Comparison of ENCODE assay signal across 8 cellular contexts in genomic region chr1:175887981-175888428, GRCh38.
DNase-seq lines count a peak whose midpoint lies in the region; ATAC-seq and TF ChIP-seq lines count a peak whose summit lies in the region.

No MANE protein-coding gene starts in this region.

- H3K79me2 ChIP-seq in HCT116 (ENCODE audit: insufficient read depth, low read length): no peaks in the 10 kb centered on the region

- no peak overlapping the region for H3K9ac ChIP-seq in HCT116 (ENCODE audit: low read length)

- no peak overlapping the region for H3K27ac Mint-ChIP-seq in WTC11
- H3K27ac Mint-ChIP-seq in natural killer cell treated with Interleukin-12 subunit alpha and Interleukin-12 subunit beta and Interleukin-15 and Interleukin-18, amount 100 ng/mL, for 72 hours: no peak overlapping the region

- H2AFZ ChIP-seq in HCT116 (ENCODE audit: low read depth, low read length, poor library complexity, severe bottlenecking): no peak overlapping the region

- TF ChIP-seq POLR2A in HCT116 (IDR thresholded peaks at IDR 0.05; ENCODE audit: borderline replicate concordance, extremely low read depth, insufficient read depth, insufficient read length): no peak

- H3K4me3 ChIP-seq in HCT116 (replicated peaks in 1 of 2; ENCODE audit: low read depth in 1 of 2, low read length in 2 of 2) (no peak overlapping the region), fibroblast of the aortic adventitia (ENCODE audit: low read depth, low read length) (no peak overlapping the region)

- TF ChIP-seq CTCF in HCT116 (IDR thresholded peaks at IDR 0.05 in 2 of 3, conservative IDR thresholded peaks at IDR 0.05 in 1 of 3; ENCODE audit: borderline replicate concordance in 1 of 3, insufficient read depth in 1 of 3, low read depth in 2 of 3, low read length in 2 of 3): peak; percentile 36 to 86 (median 76); a peak in 4 of 6 replicates
- TF ChIP-seq CTCF in WTC11 (IDR thresholded peaks at IDR 0.05): peak; percentile 83
- peak; percentile 82 for TF ChIP-seq CTCF in fibroblast of the aortic adventitia (IDR thresholded peaks at IDR 0.05; ENCODE audit: insufficient read depth, low read length)

- peaks cover 15% of the 10 kb centered on the region for H3K4me1 Mint-ChIP-seq in WTC11
- H3K4me1 Mint-ChIP-seq in natural killer cell treated with Interleukin-12 subunit alpha and Interleukin-12 subunit beta and Interleukin-15 and Interleukin-18, amount 100 ng/mL, for 72 hours (ENCODE audit: low read depth in 2 of 2): peaks cover 0 to 6% of the 10 kb centered on the region in 2 donors

- peaks cover 96% of the 10 kb centered on the region for H3K27me3 Mint-ChIP-seq in WTC11 (ENCODE audit: low read depth)
- H3K27me3 Mint-ChIP-seq in natural killer cell treated with Interleukin-12 subunit alpha and Interleukin-12 subunit beta and Interleukin-15 and Interleukin-18, amount 100 ng/mL, for 72 hours: peaks cover 8 to 10% of the 10 kb centered on the region in 2 donors

- no peaks in the 10 kb centered on the region for H3K9me2 ChIP-seq in HCT116 (ENCODE audit: insufficient read depth)

- H3K27ac ChIP-seq in HCT116 (ENCODE audit: low read depth, low read length): no peak overlapping the region

- H3K36me3 Mint-ChIP-seq in WTC11: no peaks in the 10 kb centered on the region
- no peaks in the 10 kb centered on the region for H3K36me3 Mint-ChIP-seq in natural killer cell treated with Interleukin-12 subunit alpha and Interleukin-12 subunit beta and Interleukin-15 and Interleukin-18, amount 100 ng/mL, for 72 hours

- TF ChIP-seq RAD21 in HCT116 (IDR thresholded peaks at IDR 0.05; ENCODE audit: low read depth): peak; percentile 62

- RAD21 ChIA-PET in HCT116 (lab: Charles Lee; ENCODE audit: low non-redundant PET in 1 of 2, low total read pairs in 2 of 2, uncharacterized antibody in 2 of 2, unreplicated experiment in 2 of 2): no interaction called here

- CTCF ChIA-PET in HCT116 (lab: Charles Lee): interaction anchor here (1.0 kb wide), 1 partner anchor 514 kb away, joined by 3 read pairs; no protein-coding TSS in a partner anchor
- CTCF ChIA-PET in WTC11 (lab: Charles Lee): interaction anchor here (0.6 to 2.3 kb wide), 23 partner anchors 11 to 514 kb away, joined by 3 to 35 read pairs (median 4); partner anchors contain the start of gene TNR

- BruUV-seq in HCT116 (replicated peaks; lab: Mats Ljungman, UMichigan): no TSS peak

- no peak overlapping the region for H3K4me2 ChIP-seq in HCT116 (ENCODE audit: low read length)

- peak; percentile 99 for ATAC-seq in HCT116
- ATAC-seq in WTC11: peak; percentile 98
- peak; percentile 59 to 70 for ATAC-seq in natural killer cell treated with Interleukin-12 subunit alpha and Interleukin-12 subunit beta and Interleukin-15 and Interleukin-18, amount 100 ng/mL, for 72 hours
- no peak for ATAC-seq in GM21825 (IDR thresholded peaks at IDR 0.05; ENCODE audit: unreplicated experiment)

- DNase-seq in stimulated activated CD4-positive, alpha-beta T cell treated with anti-CD3 and anti-CD28 coated beads, Interleukin-15, amount 100 ng/mL, for 48 hours (ENCODE audit: low read depth in 2 of 2): peak; percentile 7 to 16
- no peak for DNase-seq in stimulated activated CD4-positive, alpha-beta T cell treated with anti-CD3 and anti-CD28 coated beads, Interleukin-4, amount 100 ng/mL, for 4 hours
- DNase-seq in HCT116 (ENCODE audit: low read depth, low spot score) (peak; percentile 21), NCI-H1048 (lab: John Stamatoyannopoulos, UW) (peak; percentile 79), WTC11 (ENCODE audit: low spot score) (peak; percentile 87), fibroblast of the aortic adventitia (ENCODE audit: low read depth) (peak; percentile 40)
- DNase-seq in natural killer cell treated with Interleukin-12 subunit alpha and Interleukin-12 subunit beta and Interleukin-15 and Interleukin-18, amount 100 ng/mL, for 72 hours (ENCODE audit: low spot score): no peak

- intact Hi-C loops in HCT116 (cut with micrococcal nuclease): loop anchor here (1.0 kb wide), 1 partner anchor 514 kb away; no protein-coding TSS in a partner anchor

- H3K4me1 ChIP-seq in HCT116 (ENCODE audit: control insufficient read depth in 1 of 2, insufficient read depth in 2 of 2, low read length in 2 of 2): no peaks in the 10 kb centered on the region; a peak in 1 of 4 replicates

- no peaks in the 10 kb centered on the region for H3K9me3 ChIP-seq in HCT116 (ENCODE audit: control insufficient read depth in 1 of 2, insufficient read depth in 1 of 2, low read depth in 1 of 2, low read length in 2 of 2)

- no peaks in the 10 kb centered on the region for H4K20me1 ChIP-seq in HCT116 (ENCODE audit: insufficient read depth)

- POLR2A ChIA-PET in HCT116 (lab: Charles Lee): no interaction called here
- POLR2A ChIA-PET in WTC11 (lab: Charles Lee): no interaction called here

- no peaks in the 10 kb centered on the region for H3K36me3 ChIP-seq in HCT116 (ENCODE audit: control insufficient read depth in 1 of 2, insufficient read depth in 2 of 2, low read length in 2 of 2)

- no peaks in the 10 kb centered on the region for H3K27me3 ChIP-seq in HCT116 (ENCODE audit: insufficient read depth, low read length)

- H3K9me3 Mint-ChIP-seq in WTC11: no peaks in the 10 kb centered on the region
- no peaks in the 10 kb centered on the region for H3K9me3 Mint-ChIP-seq in natural killer cell treated with Interleukin-12 subunit alpha and Interleukin-12 subunit beta and Interleukin-15 and Interleukin-18, amount 100 ng/mL, for 72 hours

- H3K4me3 Mint-ChIP-seq in WTC11: peak overlapping the region; percentile 58
- peak overlapping the region; percentile 11 for H3K4me3 Mint-ChIP-seq in natural killer cell treated with Interleukin-12 subunit alpha and Interleukin-12 subunit beta and Interleukin-15 and Interleukin-18, amount 100 ng/mL, for 72 hours

TF ChIP-seq in HCT116, 20 proteins besides CTCF, POLR2A, EP300 and RAD21 (continues in another document):
- TF ChIP-seq SIN3A (IDR thresholded peaks at IDR 0.05; ENCODE audit: low read depth): no peak
- no peak for TF ChIP-seq REST (IDR thresholded peaks at IDR 0.05; ENCODE audit: low read depth)
- TF ChIP-seq SP1 (IDR thresholded peaks at IDR 0.05; ENCODE audit: low read depth): no peak
- no peak for TF ChIP-seq YY1 (IDR thresholded peaks at IDR 0.05; ENCODE audit: extremely low read depth, insufficient replicate concordance, low read depth, low read length)
- no peak for TF ChIP-seq ZFX (IDR thresholded peaks at IDR 0.05)
- no peak for TF ChIP-seq SRF (IDR thresholded peaks at IDR 0.05; ENCODE audit: low read depth)

TF ChIP-seq in WTC11, 78 proteins besides CTCF, POLR2A, EP300 and RAD21 (continues in another document):
- TF ChIP-seq FOXP4 (CRISPR knock-in tag; IDR thresholded peaks at IDR 0.05) (peak; percentile 14; the same call in 1 of the 2 replicates), ETV6 (CRISPR knock-in tag; IDR thresholded peaks at IDR 0.05) (peak; percentile 23; the same call in 1 of the 2 replicates), ZBTB21 (CRISPR knock-in tag; IDR thresholded peaks at IDR 0.05; ENCODE audit: borderline replicate concordance) (no peak), MLX (CRISPR knock-in tag; IDR thresholded peaks at IDR 0.05) (0 out of 2 replicates have a peak, but pooled peaks have one; percentile 53)
- TF ChIP-seq, protein P1, sequence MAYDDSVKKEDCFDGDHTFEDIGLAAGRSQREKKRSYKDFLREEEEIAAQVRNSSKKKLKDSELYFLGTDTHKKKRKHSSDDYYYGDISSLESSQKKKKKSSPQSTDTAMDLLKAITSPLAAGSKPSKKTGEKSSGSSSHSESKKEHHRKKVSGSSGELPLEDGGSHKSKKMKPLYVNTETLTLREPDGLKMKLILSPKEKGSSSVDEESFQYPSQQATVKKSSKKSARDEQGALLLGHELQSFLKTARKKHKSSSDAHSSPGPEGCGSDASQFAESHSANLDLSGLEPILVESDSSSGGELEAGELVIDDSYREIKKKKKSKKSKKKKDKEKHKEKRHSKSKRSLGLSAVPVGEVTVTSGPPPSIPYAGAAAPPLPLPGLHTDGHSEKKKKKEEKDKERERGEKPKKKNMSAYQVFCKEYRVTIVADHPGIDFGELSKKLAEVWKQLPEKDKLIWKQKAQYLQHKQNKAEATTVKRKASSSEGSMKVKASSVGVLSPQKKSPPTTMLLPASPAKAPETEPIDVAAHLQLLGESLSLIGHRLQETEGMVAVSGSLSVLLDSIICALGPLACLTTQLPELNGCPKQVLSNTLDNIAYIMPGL (CRISPR knock-in tag; IDR thresholded peaks at IDR 0.05): peak; percentile 68; the same call in 1 of the 2 replicates

Comparison
In these comparisons a context has a peak if more than half of its experiments do, and no peak if none do; other contexts are left out.
1. DNase-seq: peak in stimulated activated CD4-positive, alpha-beta T cell treated with anti-CD3 and anti-CD28 coated beads, Interleukin-15, amount 100 ng/mL, for 48 hours (2 of 2), HCT116 (single experiment), NCI-H1048 (single experiment), WTC11 (single experiment) and fibroblast of the aortic adventitia (single experiment); none in stimulated activated CD4-positive, alpha-beta T cell treated with anti-CD3 and anti-CD28 coated beads, Interleukin-4, amount 100 ng/mL, for 4 hours (0 of 2) and natural killer cell treated with Interleukin-12 subunit alpha and Interleukin-12 subunit beta and Interleukin-15 and Interleukin-18, amount 100 ng/mL, for 72 hours (single experiment).
2. Peak in every context shown above with its lines, with median percentiles within 50 percentile points of each other: CTCF ChIP-seq.